ENCODE assay signal across 8 cellular contexts in genomic region chr12:49553512-49554088, GRCh38. TPM values are rescaled to one million over a fixed set of nuclear protein-coding genes. Genes with fewer than 3 reads are reported as not detected.
DNase-seq lines count a peak whose midpoint lies in the region; ATAC-seq and TF ChIP-seq lines count a peak whose summit lies in the region.

No MANE protein-coding gene starts in this region.

- TF ChIP-seq EP300 in upper lobe of left lung (IDR thresholded peaks at IDR 0.05): no peak

- H3K27ac ChIP-seq in Peyer's patch: no peak overlapping the region
- H3K27ac ChIP-seq in upper lobe of left lung: no peak overlapping the region

- H3K27me3 ChIP-seq in Peyer's patch: no peaks in the 10 kb centered on the region
- peaks cover 0 to 15% (median 7%) of the 10 kb centered on the region in 4 donors for H3K27me3 ChIP-seq in upper lobe of left lung

- 33 to 66% methylated on average over 1 to 2 of the region's 2 CpGs for WGBS in upper lobe of left lung, 2 donors

- no peaks in the 10 kb centered on the region for H3K9me3 Mint-ChIP-seq in type B pancreatic cell

- no peaks in the 10 kb centered on the region for H3K9me3 ChIP-seq in Peyer's patch
- no peaks in the 10 kb centered on the region for H3K9me3 ChIP-seq in upper lobe of left lung

- H3K27me3 Mint-ChIP-seq in type B pancreatic cell: peaks cover 35% of the 10 kb centered on the region

- peak overlapping the region; percentile 37 for H3K27ac Mint-ChIP-seq in type B pancreatic cell

- peak; percentile 17 to 71 (median 53) for TF ChIP-seq CTCF in Peyer's patch (IDR thresholded peaks at IDR 0.05)
- TF ChIP-seq CTCF in foreskin fibroblast (IDR thresholded peaks at IDR 0.05; ENCODE audit: low read depth, low read length): peak; percentile 24
- peak; percentile 52 for TF ChIP-seq CTCF in type B pancreatic cell (conservative IDR thresholded peaks at IDR 0.05)
- TF ChIP-seq CTCF in upper lobe of left lung (IDR thresholded peaks at IDR 0.05): peak in 3 of 6 experiments; percentile 30 to 49 (median 39)

- no peak overlapping the region for H3K4me3 Mint-ChIP-seq in type B pancreatic cell

- H3K36me3 Mint-ChIP-seq in type B pancreatic cell: no peaks in the 10 kb centered on the region

- H3K4me1 ChIP-seq in Peyer's patch (peaks cover 0 to 13% (median 5%) of the 10 kb centered on the region in 4 donors), upper lobe of left lung (peaks cover 8 to 12% (median 9%) of the 10 kb centered on the region in 4 donors)

- peaks cover 6% of the 10 kb centered on the region for H3K4me1 Mint-ChIP-seq in type B pancreatic cell (ENCODE audit: unreplicated experiment)

- DNase-seq in DMS 273 (lab: John Stamatoyannopoulos, UW; ENCODE audit: unreplicated experiment) (peak; percentile 73), HuH-7 (ENCODE audit: low spot score) (peak; percentile 91), Peyer's patch (no peak), foreskin fibroblast (peak in 1 of 2 donors; percentile 42), type B pancreatic cell (ENCODE audit: extremely low spot score, unreplicated experiment) (no peak), upper lobe of left lung (no peak), retina (no peak)
- no peak for DNase-seq in stimulated activated CD4-positive, alpha-beta T cell treated with anti-CD3 and anti-CD28 coated beads, Interleukin-15, amount 100 ng/mL, for 24 hours

- H3K36me3 ChIP-seq in Peyer's patch (peaks cover 0 to 23% (median 0%) of the 10 kb centered on the region in 3 donors), upper lobe of left lung (peaks cover 7 to 30% (median 19%) of the 10 kb centered on the region in 4 donors)

- TF ChIP-seq POLR2A in Peyer's patch (IDR thresholded peaks at IDR 0.05): no peak
- TF ChIP-seq POLR2A in upper lobe of left lung (IDR thresholded peaks at IDR 0.05): no peak

- ATAC-seq in upper lobe of left lung (ENCODE audit: low FRiP score in 2 of 2): no peak

- H3K4me3 ChIP-seq in Peyer's patch (no peak overlapping the region), foreskin fibroblast (ENCODE audit: low read depth in 1 of 2, low read length in 2 of 2) (no peak overlapping the region), upper lobe of left lung (no peak overlapping the region)

RNA-seq across cellular contexts. Expression of gene MCRS1, which starts 14.3 kb away (rescaled TPM):
- total RNA-seq in Peyer's patch (100 to 1,000 TPM in 1 of 4 donors, 10 to 100 TPM in 3; 68.0 to 107 (median 85.6) TPM), type B pancreatic cell (ENCODE audit: low replicate concordance) (60.6 and 61.8 TPM in 2 replicates), upper lobe of left lung (10 to 100 TPM; 39.6 to 85.9 (median 62.7) TPM)

RNA-seq across cellular contexts. Expression of gene KCNH3, which starts 14.8 kb away (rescaled TPM):
- total RNA-seq in Peyer's patch (under 1 TPM in 2 of 4 donors, not detected in 2; 0.57 to 0.83 TPM), type B pancreatic cell (ENCODE audit: low replicate concordance) (0.72 and 1.8 TPM in 2 replicates), upper lobe of left lung (10 to 100 TPM in 1 of 6 donors, 1 to 10 TPM in 4, under 1 TPM in 1; 0.37 to 19.9 (median 2.5) TPM)

RNA-seq across cellular contexts. Expression of gene FAM186B, which starts 51.8 kb away (rescaled TPM):
- total RNA-seq in Peyer's patch: 1 to 10 TPM in 1 of 4 donors, under 1 TPM in 1, not detected in 2; 0.35 to 1.0 TPM
- total RNA-seq in type B pancreatic cell (ENCODE audit: low replicate concordance): 0.14 and 0.21 TPM in 2 replicates
- total RNA-seq in upper lobe of left lung: 1 to 10 TPM in 2 of 6 donors, under 1 TPM in 4; 0.20 to 3.1 (median 0.73) TPM

Comparison
In these comparisons a context has a peak if more than half of its experiments do, and no peak if none do; other contexts are left out.
1. DNase-seq: peak in DMS 273 (single experiment) and HuH-7 (single experiment); none in Peyer's patch (0 of 3), type B pancreatic cell (single experiment), upper lobe of left lung (0 of 2), retina (single experiment) and stimulated activated CD4-positive, alpha-beta T cell treated with anti-CD3 and anti-CD28 coated beads, Interleukin-15, amount 100 ng/mL, for 24 hours (single experiment).